9 cellular contexts compared by ENCODE assay signal in the genomic region with DNA sequence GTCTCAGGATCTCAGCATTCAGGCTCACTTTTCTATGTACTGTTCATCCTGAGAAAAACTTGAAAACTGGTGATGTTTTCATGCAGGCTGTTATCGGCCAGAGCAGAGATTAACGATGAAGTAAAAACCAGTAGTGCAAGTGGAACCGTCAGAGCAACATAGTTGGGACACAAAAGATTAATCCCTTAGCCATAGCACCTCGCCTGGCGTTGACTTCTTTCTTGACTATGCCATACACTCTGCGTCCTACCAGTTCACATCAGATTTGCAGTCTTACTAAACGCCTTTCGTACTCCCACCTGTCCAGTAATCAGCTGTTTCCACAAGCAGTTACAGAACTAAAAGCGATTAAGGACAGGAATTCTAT. TPM values are rescaled to one million over a fixed set of nuclear protein-coding genes. Genes with fewer than 3 reads are reported as not detected.
DNase-seq lines count a peak whose midpoint lies in the region; ATAC-seq, FAIRE-seq and TF ChIP-seq lines count a peak whose summit lies in the region.
"Had no signal": no experiment of that assay in that cellular context is flagged by ENCODE, and none has a peak within 500 bp of the region (broad histone marks: within the 10 kb centered on the region; RNA-seq: fewer than 3 reads in every experiment).

No MANE protein-coding gene starts in this region.

- H3K9me3 Mint-ChIP-seq in activated CD8-positive, alpha-beta T cell treated with anti-CD3 and anti-CD28 coated beads, Interleukin-2, amount 10 ng/mL, durations not matched to agents 7 days and 5 days (ENCODE audit: insufficient read depth) = no peaks in the 10 kb centered on the region

- no peaks in the 10 kb centered on the region for H3K27me3 Mint-ChIP-seq in activated CD8-positive, alpha-beta T cell treated with anti-CD3 and anti-CD28 coated beads, Interleukin-2, amount 10 ng/mL, durations not matched to agents 7 days and 5 days (ENCODE audit: low read depth)

- CTCF ChIA-PET in AG04450 (lab: Charles Lee) = no interaction called here
- CTCF ChIA-PET in activated CD8-positive, alpha-beta T cell treated with anti-CD3 and anti-CD28 coated beads, Interleukin-2, amount 10 ng/mL, durations not matched to agents 7 days and 5 days (lab: Charles Lee) = interaction anchor here (0.9 kb wide), 1 partner anchor 40 kb away, joined by 3 read pairs; no protein-coding TSS in a partner anchor

- peak overlapping the region; percentile 83 for H3K27ac ChIP-seq in AG04450 (ENCODE audit: low read depth, low read length)

- H3K9me3 ChIP-seq in AG04450 (ENCODE audit: control insufficient read depth, insufficient read depth, low read length) = no peaks in the 10 kb centered on the region

- POLR2A ChIA-PET in AG04450 (lab: Yijun Ruan, JAX) = interaction anchor here (0.6 to 0.9 kb wide), 2 partner anchors 10 to 752 kb away, joined by 5 to 10 read pairs; no protein-coding TSS in a partner anchor
- POLR2A ChIA-PET in activated CD8-positive, alpha-beta T cell treated with anti-CD3 and anti-CD28 coated beads, Interleukin-2, amount 10 ng/mL, durations not matched to agents 7 days and 5 days (lab: Charles Lee) = interaction anchor here (0.6 to 2.2 kb wide), 3 partner anchors 68 to 243 kb away, joined by 3 to 6 read pairs (median 3); partner anchors contain the start of gene DDX3Y

- H3K4me3 Mint-ChIP-seq in activated CD8-positive, alpha-beta T cell treated with anti-CD3 and anti-CD28 coated beads, Interleukin-2, amount 10 ng/mL, durations not matched to agents 7 days and 5 days = peak overlapping the region; percentile 97

- H3K27ac Mint-ChIP-seq in activated CD8-positive, alpha-beta T cell treated with anti-CD3 and anti-CD28 coated beads, Interleukin-2, amount 10 ng/mL, durations not matched to agents 7 days and 5 days = peak overlapping the region; percentile 99

- no peak for TF ChIP-seq CTCF in AG04450 (IDR thresholded peaks at IDR 0.05; ENCODE audit: low read depth, low read length)

- H3K27me3 ChIP-seq in AG04450 (ENCODE audit: control insufficient read depth, insufficient read depth, low read length) = no peaks in the 10 kb centered on the region

- no peak for DNase-seq in AG04450 (ENCODE audit: low read depth, low spot score)
- peak; percentile 18 for DNase-seq in activated CD8-positive, alpha-beta T cell treated with anti-CD3 and anti-CD28 coated beads, Interleukin-2, amount 10 ng/mL, durations not matched to agents 7 days and 5 days
- peak; percentile 55 for DNase-seq in kidney glomerular epithelial cell (lab: John Stamatoyannopoulos, UW)
- no peak for DNase-seq in HTR-8/SVneo (ENCODE audit: insufficient read length, low spot score)
- DNase-seq in NCI-H748 (lab: John Stamatoyannopoulos, UW; ENCODE audit: unreplicated experiment) = no peak
- DNase-seq in SIG-M5 (lab: John Stamatoyannopoulos, UW) = no peak
- DNase-seq: NCI-H524 had no signal

- peak overlapping the region; percentile 82 for H3K4me3 ChIP-seq in AG04450 (ENCODE audit: low read depth, low read length)

- FAIRE-seq in HTR-8/SVneo (lab: Jason Lieb, UNC) = no peak

- ATAC-seq in GM21737 (IDR thresholded peaks at IDR 0.05; ENCODE audit: unreplicated experiment) (peak; percentile 12), GM19328 (IDR thresholded peaks at IDR 0.05; ENCODE audit: unreplicated experiment) (no peak)
- ATAC-seq in activated CD8-positive, alpha-beta T cell treated with anti-CD3 and anti-CD28 coated beads, Interleukin-2, amount 10 ng/mL, durations not matched to agents 7 days and 5 days = peak; percentile 18

- peaks cover 15% of the 10 kb centered on the region for H3K4me1 Mint-ChIP-seq in activated CD8-positive, alpha-beta T cell treated with anti-CD3 and anti-CD28 coated beads, Interleukin-2, amount 10 ng/mL, durations not matched to agents 7 days and 5 days (ENCODE audit: low read depth)

- H3K36me3 Mint-ChIP-seq in activated CD8-positive, alpha-beta T cell treated with anti-CD3 and anti-CD28 coated beads, Interleukin-2, amount 10 ng/mL, durations not matched to agents 7 days and 5 days (ENCODE audit: low read depth) = peaks cover 17% of the 10 kb centered on the region

RNA-seq across cellular contexts. Expression of gene USP9Y, which starts 39.4 kb away (rescaled TPM):
- polyA plus RNA-seq in AG04450 (2011; rRNA removed) = 38.8 and 51.8 TPM in 2 replicates
- polyA minus RNA-seq in AG04450 (2011; rRNA and poly(A)+ RNA removed) = 48.8 and 60.5 TPM in 2 replicates
- 10 to 100 TPM; 18.7 to 19.4 TPM for total RNA-seq in activated CD8-positive, alpha-beta T cell treated with anti-CD3 and anti-CD28 coated beads, Interleukin-2, amount 10 ng/mL, durations not matched to agents 7 days and 5 days

Comparison
In these comparisons a context has a peak if more than half of its experiments do, and no peak if none do; other contexts are left out.
1. DNase-seq: peak in activated CD8-positive, alpha-beta T cell treated with anti-CD3 and anti-CD28 coated beads, Interleukin-2, amount 10 ng/mL, durations not matched to agents 7 days and 5 days (single experiment) and kidney glomerular epithelial cell (single experiment); none in AG04450 (single experiment), HTR-8/SVneo (single experiment), NCI-H748 (single experiment) and SIG-M5 (single experiment).